22 cellular contexts compared by ENCODE assay signal in genomic region chr2:178029342-178029741, GRCh38. TPM values are rescaled to one million over a fixed set of nuclear protein-coding genes. Genes with fewer than 3 reads are reported as not detected.
"Had no signal": no experiment of that assay in that cellular context is flagged by ENCODE, and none has a peak within 500 bp of the region (broad histone marks: within the 10 kb centered on the region; RNA-seq: fewer than 3 reads in every experiment).

No MANE protein-coding gene starts in this region.

- H3K4me3 ChIP-seq: SJCRH30 had no signal

- ATAC-seq: SK-N-SH treated with all-trans-retinoic acid at 6 μM for 48 hours had no signal

- H3K4me1 ChIP-seq: SJCRH30 had no signal

- DNase-seq: IMR-90, Kasumi-1, MM.1S, NCI-H1092 treated with DMSO at 0.1 percent for 48 hours, NCI-H1436 treated with DMSO at 0.1 percent for 48 hours, NCI-H1694, NCI-H187 treated with DMSO at 0.1 percent for 48 hours, NCI-H2029 treated with DMSO at 0.1 percent for 48 hours, NCI-H2171, NCI-H226, NCI-H446, NCI-H510A, NCI-H524 treated with DMSO at 0.1 percent for 48 hours, NCI-H69, NCI-H774, SHP77 treated with DMSO at 0.1 percent for 48 hours, SJCRH30 had no signal

- H3K27ac ChIP-seq: KMS-11, RWPE1, SJCRH30 had no signal

- H3K9me3 ChIP-seq: SJCRH30 had no signal

- H3K9ac ChIP-seq: KMS-11 had no signal

- H3K36me3 ChIP-seq: SJCRH30 had no signal

RNA-seq across cellular contexts. Expression of gene PDE11A, which starts 43.2 kb away (rescaled TPM):
- total RNA-seq: HT-29; T-helper 1 cell treated with Interleukin-12 subunit alpha and Interleukin-12 subunit beta and Interleukin-4 antibody, amounts not matched to agents 30 ng/mL and 1 ng/mL, for 36 hours had no signal
